Comparison of ENCODE assay signal across 16 cellular contexts in genomic region chr10:103062854-103063642, GRCh38.
A peak's percentile ranks its signal among the peaks of the same experiment; 100 is the strongest.
DNase-seq lines count a peak whose midpoint lies in the region; ATAC-seq and TF ChIP-seq lines count a peak whose summit lies in the region.
"Had no signal": no experiment of that assay in that cellular context is flagged by ENCODE, and none has a peak within 500 bp of the region (broad histone marks: within the 10 kb centered on the region; RNA-seq: fewer than 3 reads in every experiment).

No MANE protein-coding gene starts in this region.

- POLR2A ChIA-PET in HEK293 (lab: Yijun Ruan, JAX), result interaction anchor here (2.3 kb wide), 1 partner anchor 145 kb away, joined by 6 read pairs; the partner anchor contains the start of gene CNNM2

- no peak for DNase-seq in foreskin fibroblast
- DNase-seq: activated CD4-positive, alpha-beta T cell treated with anti-CD3 and anti-CD28 coated beads for 4 hours; effector memory CD8-positive, alpha-beta T cell; mucosa of descending colon; NCI-H1105; SHP77 treated with DMSO at 0.1 percent for 48 hours; small intestine had no signal

- CTCF ChIA-PET in HEK293 (lab: Yijun Ruan, JAX), result interaction anchor here (0.6 to 2.7 kb wide), 7 partner anchors 8 to 228 kb away, joined by 3 to 18 read pairs (median 4); partner anchors contain the start of genes CNNM2 and CYP17A1

- ATAC-seq in GM18909 (IDR thresholded peaks at IDR 0.05; ENCODE audit: poor library complexity, unreplicated experiment) (no peak), HG02623 (IDR thresholded peaks at IDR 0.05; ENCODE audit: unreplicated experiment) (no peak), HG03565 (IDR thresholded peaks at IDR 0.05; ENCODE audit: unreplicated experiment) (no peak)
- ATAC-seq: activated naive CD4-positive, alpha-beta T cell treated with anti-CD3 and anti-CD28 coated beads, Interleukin-2, amount 50 U/mL, for 72 hours; effector memory CD8-positive, alpha-beta T cell; mucosa of descending colon had no signal

- H3K27me3 ChIP-seq in liver (ENCODE audit: control insufficient read depth in 4 of 4, insufficient read depth in 4 of 4, low read length in 3 of 4), result no peaks in the 10 kb centered on the region
- H3K27me3 ChIP-seq: hepatocyte had no signal

- TF ChIP-seq RAD21 in liver (IDR thresholded peaks at IDR 0.05), result peak; percentile 33 to 56

- H3K4me1 ChIP-seq in HEK293 (ENCODE audit: control insufficient read depth, insufficient read depth, low read length) (no peaks in the 10 kb centered on the region), liver (ENCODE audit: control insufficient read depth in 4 of 4, insufficient read depth in 4 of 4, low read length in 3 of 4) (no peaks in the 10 kb centered on the region)

- TF ChIP-seq CTCF in C4-2B (conservative IDR thresholded peaks at IDR 0.05) (peak; percentile 29), HEK293 (tag by site-specific recombination; IDR thresholded peaks at IDR 0.05) (peak; percentile 48; the same call in 1 of the 2 replicates), VCaP (conservative IDR thresholded peaks at IDR 0.05) (peak; percentile 78), liver (IDR thresholded peaks at IDR 0.05; ENCODE audit: low read depth, low read length, missing input control) (no peak), foreskin fibroblast (IDR thresholded peaks at IDR 0.05; ENCODE audit: low read depth, low read length) (no peak)

- WGBS in liver, result 90% methylated on average over 15 of the region's 15 CpGs

- no peak overlapping the region for H3K27ac ChIP-seq in C4-2B
- no peak overlapping the region for H3K27ac ChIP-seq in HEK293 (ENCODE audit: extremely low read depth, low read depth, low read length)
- H3K27ac ChIP-seq in VCaP, result no peak overlapping the region
- H3K27ac ChIP-seq in liver (ENCODE audit: low read depth in 1 of 2, low read length in 2 of 2), result no peak overlapping the region
- H3K27ac ChIP-seq: hepatocyte had no signal

- no peaks in the 10 kb centered on the region for H3K9me3 ChIP-seq in HEK293 (ENCODE audit: control insufficient read depth, insufficient read depth, low read depth, low read length)
- H3K9me3 ChIP-seq in liver (ENCODE audit: control insufficient read depth in 4 of 4, low read length in 3 of 4), result no peaks in the 10 kb centered on the region
- H3K9me3 ChIP-seq: mucosa of descending colon had no signal

- no peak overlapping the region for H3K9ac ChIP-seq in liver (ENCODE audit: low read depth in 1 of 2, low read length in 2 of 2)

- H3K36me3 ChIP-seq in HEK293 (ENCODE audit: control insufficient read depth in 2 of 2, insufficient read depth in 1 of 2, low read length in 2 of 2) (no peaks in the 10 kb centered on the region; a peak in 1 of 3 replicates), liver (ENCODE audit: control insufficient read depth in 4 of 4, insufficient read depth in 3 of 4, low read depth in 1 of 4, low read length in 3 of 4) (peaks cover 0 to 4% (median 0%) of the 10 kb centered on the region in 4 donors)

- H3K4me3 ChIP-seq in HEK293 (ENCODE audit: low read depth, low read length) (no peak overlapping the region), liver (ENCODE audit: low read depth in 1 of 3, low read length in 3 of 3) (no peak overlapping the region), foreskin fibroblast (ENCODE audit: low read depth in 1 of 2, low read length in 2 of 2) (no peak overlapping the region)
- H3K4me3 ChIP-seq: hepatocyte, mucosa of descending colon had no signal

TF ChIP-seq in HEK293, 187 proteins besides CTCF, POLR2A, EP300 and RAD21 (continues in another document):
- TF ChIP-seq ZNF18 (tag by site-specific recombination; IDR thresholded peaks at IDR 0.05), result no peak
- no peak for TF ChIP-seq ZNF830 (tag by site-specific recombination; IDR thresholded peaks at IDR 0.05; ENCODE audit: low read depth)
- TF ChIP-seq ZNF280C (tag by site-specific recombination; IDR thresholded peaks at IDR 0.05), result no peak
- TF ChIP-seq ZNF211 (tag by site-specific recombination; IDR thresholded peaks at IDR 0.05; ENCODE audit: low read depth), result no peak
- TF ChIP-seq ZNF121 (tag by site-specific recombination; IDR thresholded peaks at IDR 0.05), result no peak
- TF ChIP-seq ZNF585B (tag by site-specific recombination; IDR thresholded peaks at IDR 0.05), result no peak
- no peak for TF ChIP-seq ZNF561 (tag by site-specific recombination; IDR thresholded peaks at IDR 0.05; ENCODE audit: borderline replicate concordance)
- no peak for TF ChIP-seq ZNF2 (tag by site-specific recombination; IDR thresholded peaks at IDR 0.05)
- no peak for TF ChIP-seq ZNF76 (tag by site-specific recombination; IDR thresholded peaks at IDR 0.05; ENCODE audit: borderline replicate concordance, low read depth)
- TF ChIP-seq ZNF791 (tag by site-specific recombination; IDR thresholded peaks at IDR 0.05), result no peak

TF ChIP-seq in liver, 16 proteins besides CTCF, POLR2A, EP300 and RAD21:
- TF ChIP-seq REST (IDR thresholded peaks at IDR 0.05), result no peak
- TF ChIP-seq NR2F2 (IDR thresholded peaks at IDR 0.05), result no peak
- no peak for TF ChIP-seq ZBTB33 (IDR thresholded peaks at IDR 0.05)
- TF ChIP-seq EGR1 (IDR thresholded peaks at IDR 0.05; ENCODE audit: low read depth in 2 of 2), result no peak

Comparison
In these comparisons a context has a peak if more than half of its experiments do, and no peak if none do; other contexts are left out.
1. CTCF ChIP-seq: peak in C4-2B (single experiment), HEK293 (single experiment) and VCaP (single experiment); none in liver (single experiment) and foreskin fibroblast (single experiment).